ENCODE assay signal across 8 cellular contexts in genomic region chr22:42078469-42079318, GRCh38.
DNase-seq lines count a peak whose midpoint lies in the region; TF ChIP-seq lines count a peak whose summit lies in the region.

No MANE protein-coding gene starts in this region.

- H3K4me3 ChIP-seq in MM.1S (ENCODE audit: low read length) (peak overlapping the region; percentile 94), duodenal mucosa (ENCODE audit: low read depth in 1 of 2, low read length in 2 of 2) (peak overlapping the region; percentile 72 to 84)

- no peaks in the 10 kb centered on the region for H3K27me3 Mint-ChIP-seq in T-helper 2 cell treated with Interferon-gamma antibody and Interleukin-4, amounts not matched to agents 5 μg/mL and 100 μg/mL, for 36 hours (ENCODE audit: low read depth)

- H3K36me3 ChIP-seq in MM.1S (replicated peaks; ENCODE audit: insufficient read depth, low read length), result no peaks in the 10 kb centered on the region
- peaks cover 4 to 23% of the 10 kb centered on the region in 2 donors for H3K36me3 ChIP-seq in duodenal mucosa (ENCODE audit: control insufficient read depth in 1 of 2, insufficient read depth in 2 of 2, low read length in 2 of 2)

- no peaks in the 10 kb centered on the region for H3K9me3 ChIP-seq in MM.1S (replicated peaks; ENCODE audit: insufficient read depth, low read length)
- no peaks in the 10 kb centered on the region for H3K9me3 ChIP-seq in duodenal mucosa (ENCODE audit: control insufficient read depth in 1 of 2, low read length in 2 of 2)

- H3K9ac ChIP-seq in MM.1S (ENCODE audit: low read length) (peak overlapping the region; percentile 94), duodenal mucosa (ENCODE audit: low read depth in 1 of 2, low read length in 2 of 2) (peak overlapping the region; percentile 89 to 97)

- H3K27ac ChIP-seq in MM.1S (ENCODE audit: low read length) (peak overlapping the region; percentile 84; the same call in 1 of the 2 replicates), duodenal mucosa (ENCODE audit: low read depth, low read length) (peak overlapping the region; percentile 95)

- H3K79me2 ChIP-seq in MM.1S (ENCODE audit: low read length), result peaks cover 36% of the 10 kb centered on the region

- H3K27me3 ChIP-seq in MM.1S (replicated peaks; ENCODE audit: insufficient read depth, low read length), result no peaks in the 10 kb centered on the region
- H3K27me3 ChIP-seq in duodenal mucosa (ENCODE audit: control insufficient read depth in 1 of 2, insufficient read depth in 2 of 2, low read length in 2 of 2), result no peaks in the 10 kb centered on the region

- H3K4me1 ChIP-seq in MM.1S (ENCODE audit: low read length), result peaks cover 7% of the 10 kb centered on the region
- H3K4me1 ChIP-seq in duodenal mucosa (ENCODE audit: control insufficient read depth in 1 of 2, insufficient read depth in 2 of 2, low read length in 2 of 2), result peaks cover 27 to 36% of the 10 kb centered on the region in 2 donors

- DNase-seq in T-helper 2 cell treated with Interferon-gamma antibody and Interleukin-4, amounts not matched to agents 5 μg/mL and 100 μg/mL, for 36 hours (ENCODE audit: low spot score), result no peak
- no peak for DNase-seq in T-helper 2 cell
- DNase-seq in MM.1S, result no peak
- peak; percentile 66 for DNase-seq in midbrain (lab: John Stamatoyannopoulos, UW)
- no peak for DNase-seq in NCI-H1105 (lab: John Stamatoyannopoulos, UW)
- DNase-seq in stimulated activated CD4-positive, alpha-beta T cell treated with anti-CD3 and anti-CD28 coated beads, Interleukin-4, amount 100 ng/mL, for 4 hours, result no peak
- DNase-seq in LoVo (ENCODE audit: low spot score), result no peak

- no peaks in the 10 kb centered on the region for H3K9me2 ChIP-seq in MM.1S (replicated peaks; ENCODE audit: insufficient read depth, low read length)

- no peak for TF ChIP-seq CTCF in MM.1S (IDR thresholded peaks at IDR 0.05; ENCODE audit: low read length)

- peak overlapping the region; percentile 92 for H3K4me2 ChIP-seq in MM.1S (ENCODE audit: low read depth, low read length)

- H3F3A ChIP-seq in MM.1S (ENCODE audit: insufficient read depth, low read length), result peaks cover 18% of the 10 kb centered on the region

- peak overlapping the region; percentile 96 for H3K27ac Mint-ChIP-seq in T-helper 2 cell treated with Interferon-gamma antibody and Interleukin-4, amounts not matched to agents 5 μg/mL and 100 μg/mL, for 36 hours

- peak overlapping the region; percentile 91 for H2AFZ ChIP-seq in MM.1S (ENCODE audit: low read length)

- peaks cover 19% of the 10 kb centered on the region for H3K36me3 Mint-ChIP-seq in T-helper 2 cell treated with Interferon-gamma antibody and Interleukin-4, amounts not matched to agents 5 μg/mL and 100 μg/mL, for 36 hours (ENCODE audit: low read depth)

- no peaks in the 10 kb centered on the region for H3K9me3 Mint-ChIP-seq in T-helper 2 cell treated with Interferon-gamma antibody and Interleukin-4, amounts not matched to agents 5 μg/mL and 100 μg/mL, for 36 hours

- H3K4me3 Mint-ChIP-seq in T-helper 2 cell treated with Interferon-gamma antibody and Interleukin-4, amounts not matched to agents 5 μg/mL and 100 μg/mL, for 36 hours, result peak overlapping the region; percentile 98

- peaks cover 28% of the 10 kb centered on the region for H3K4me1 Mint-ChIP-seq in T-helper 2 cell treated with Interferon-gamma antibody and Interleukin-4, amounts not matched to agents 5 μg/mL and 100 μg/mL, for 36 hours (ENCODE audit: low read depth)

- no peaks in the 10 kb centered on the region for H4K20me1 ChIP-seq in MM.1S (ENCODE audit: insufficient read depth, low read length)
